Comparison of ENCODE assay signal across 1 cellular context in the genomic region with DNA sequence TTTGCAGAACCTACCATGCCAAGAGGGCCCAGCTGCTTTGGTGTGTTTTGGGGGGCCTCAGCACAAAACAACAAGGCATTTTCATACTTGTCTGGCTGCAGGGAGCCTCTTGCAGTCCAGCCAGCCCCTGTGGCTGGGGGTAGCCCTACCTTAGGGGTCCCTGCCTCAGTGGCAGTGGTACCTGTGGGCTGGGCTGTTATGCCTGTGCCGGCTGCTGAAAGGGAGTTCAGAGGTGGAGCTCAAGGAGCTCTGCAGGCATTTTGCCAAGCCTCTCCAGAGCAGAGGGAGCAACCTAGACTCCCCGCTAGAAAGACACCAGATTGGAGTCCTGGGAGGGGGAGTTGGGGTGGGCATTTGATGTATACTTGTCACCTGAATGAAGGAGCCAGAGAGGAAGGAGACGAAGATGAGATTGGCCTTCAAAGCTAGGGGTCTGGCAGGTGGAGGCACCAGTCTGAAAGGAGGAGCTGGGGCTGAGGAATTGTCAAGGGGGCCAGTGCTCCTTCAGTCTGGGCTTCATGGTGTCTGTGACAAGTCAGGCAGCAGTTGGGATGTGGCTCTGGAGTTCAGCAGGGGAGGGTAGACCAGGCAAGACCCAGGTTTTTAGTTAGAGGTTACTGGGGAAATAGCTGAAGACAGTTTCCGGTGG.
TF ChIP-seq lines count a peak whose summit lies in the region.

No MANE protein-coding gene starts in this region.

TF ChIP-seq in HEK293, 187 proteins besides CTCF, POLR2A, EP300 and RAD21 (continued from another document):
- TF ChIP-seq, protein P1, sequence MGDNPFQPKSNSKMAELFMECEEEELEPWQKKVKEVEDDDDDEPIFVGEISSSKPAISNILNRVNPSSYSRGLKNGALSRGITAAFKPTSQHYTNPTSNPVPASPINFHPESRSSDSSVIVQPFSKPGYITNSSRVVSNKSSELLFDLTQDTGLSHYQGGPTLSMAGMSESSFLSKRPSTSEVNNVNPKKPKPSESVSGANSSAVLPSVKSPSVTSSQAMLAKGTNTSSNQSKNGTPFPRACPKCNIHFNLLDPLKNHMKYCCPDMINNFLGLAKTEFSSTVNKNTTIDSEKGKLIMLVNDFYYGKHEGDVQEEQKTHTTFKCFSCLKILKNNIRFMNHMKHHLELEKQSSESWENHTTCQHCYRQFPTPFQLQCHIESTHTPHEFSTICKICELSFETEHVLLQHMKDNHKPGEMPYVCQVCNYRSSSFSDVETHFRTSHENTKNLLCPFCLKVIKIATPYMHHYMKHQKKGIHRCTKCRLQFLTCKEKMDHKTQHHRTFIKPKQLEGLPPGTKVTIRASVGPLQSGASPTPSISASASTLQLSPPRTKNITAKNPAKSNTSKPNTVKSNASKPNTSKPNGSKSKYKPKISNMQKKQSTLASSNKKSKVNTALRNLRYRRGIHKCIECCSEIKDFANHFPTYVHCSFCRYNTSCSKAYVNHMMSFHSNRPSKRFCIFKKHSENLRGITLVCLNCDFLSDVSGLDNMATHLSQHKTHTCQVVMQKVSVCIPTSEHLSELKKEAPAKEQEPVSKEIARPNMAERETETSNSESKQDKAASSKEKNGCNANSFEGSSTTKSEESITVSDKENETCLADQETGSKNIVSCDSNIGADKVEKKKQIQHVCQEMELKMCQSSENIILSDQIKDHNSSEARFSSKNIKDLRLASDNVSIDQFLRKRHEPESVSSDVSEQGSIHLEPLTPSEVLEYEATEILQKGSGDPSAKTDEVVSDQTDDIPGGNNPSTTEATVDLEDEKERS (tag by site-specific recombination; IDR thresholded peaks at IDR 0.05): no peak
- TF ChIP-seq ZXDB (tag by site-specific recombination; IDR thresholded peaks at IDR 0.05) (no peak), ZBTB1 (tag by site-specific recombination; IDR thresholded peaks at IDR 0.05) (no peak), ZNF394 (tag by site-specific recombination; IDR thresholded peaks at IDR 0.05; ENCODE audit: borderline replicate concordance) (peak; percentile 69), ZNF701 (tag by site-specific recombination; IDR thresholded peaks at IDR 0.05) (no peak), ZNF549 (tag by site-specific recombination; IDR thresholded peaks at IDR 0.05) (no peak), HOXA7 (CRISPR knock-in tag; IDR thresholded peaks at IDR 0.05; ENCODE audit: borderline replicate concordance) (no peak), ZNF37A (tag by site-specific recombination; IDR thresholded peaks at IDR 0.05) (no peak)
